Comparison of ENCODE assay signal across 28 cellular contexts in genomic region chr18:78596794-78597193, GRCh38.
DNase-seq lines count a peak whose midpoint lies in the region; ATAC-seq, FAIRE-seq and TF ChIP-seq lines count a peak whose summit lies in the region.
"Had no signal": no experiment of that assay in that cellular context is flagged by ENCODE, and none has a peak within 500 bp of the region (broad histone marks: within the 10 kb centered on the region; RNA-seq: fewer than 3 reads in every experiment).

No MANE protein-coding gene starts in this region.

- H3K27me3 ChIP-seq in HUES64 (ENCODE audit: insufficient read depth, low read length) (no peaks in the 10 kb centered on the region), H1 (replicated peaks in 1 of 4; ENCODE audit: control insufficient read depth in 3 of 4, extremely low read depth in 1 of 4, insufficient read depth in 3 of 4, low read length in 3 of 4) (no peaks in the 10 kb centered on the region; a peak in 1 of 7 replicates), esophagus muscularis mucosa (no peaks in the 10 kb centered on the region)
- H3K27me3 ChIP-seq: neutrophil, sigmoid colon, SJSA1, vagina had no signal

- H3K36me3 ChIP-seq in HUES64 (ENCODE audit: insufficient read depth, low read length) (no peaks in the 10 kb centered on the region), H1 (ENCODE audit: control insufficient read depth in 2 of 4, insufficient read depth in 4 of 4, low read length in 3 of 4) (no peaks in the 10 kb centered on the region), mesodermal cell (ENCODE audit: control insufficient read depth, insufficient read depth, low read length) (no peaks in the 10 kb centered on the region), esophagus muscularis mucosa (no peaks in the 10 kb centered on the region)
- H3K36me3 ChIP-seq: gastroesophageal sphincter, neutrophil, prostate gland, sigmoid colon, SJSA1, thoracic aorta, vagina had no signal

- no peak for TF ChIP-seq CTCF in H1 (IDR thresholded peaks at IDR 0.05; ENCODE audit: control extremely low read depth in 1 of 3, insufficient read depth in 1 of 3, low read depth in 1 of 3, low read length in 3 of 3)
- TF ChIP-seq CTCF in esophagus muscularis mucosa (IDR thresholded peaks at IDR 0.05): no peak

- H3K9me3 ChIP-seq in HUES64 (ENCODE audit: insufficient read depth, low read depth, low read length) (peaks cover 16% of the 10 kb centered on the region; the same call in 1 of the 2 replicates), H1 (ENCODE audit: insufficient read depth in 2 of 2, low read depth in 1 of 2, low read length in 1 of 2) (peaks cover 3 to 8% of the 10 kb centered on the region in 2 experiments; a peak in 2 of 4 replicates), mesodermal cell (ENCODE audit: control insufficient read depth, low read length) (peaks cover 15% of the 10 kb centered on the region), esophagus muscularis mucosa (peaks cover 0 to 11% (median 8%) of the 10 kb centered on the region in 4 donors)
- H3K9me3 ChIP-seq: neutrophil, prostate gland, thoracic aorta had no signal

- no peak overlapping the region for H4K8ac ChIP-seq in H1 (ENCODE audit: extremely low read depth, insufficient read depth, low read length)

- POLR2A ChIA-PET in H1 (lab: Charles Lee; ENCODE audit: partially characterized antibody): no interaction called here

- no peak overlapping the region for H2BK12ac ChIP-seq in H1 (ENCODE audit: low read depth, low read length)

- no peak overlapping the region for H3K14ac ChIP-seq in H1 (ENCODE audit: insufficient read length)

- H3K27ac ChIP-seq in HUES64 (ENCODE audit: low read depth, low read length) (peak overlapping the region; percentile 59), H1 (ENCODE audit: low read depth, low read length) (no peak overlapping the region), mesodermal cell (ENCODE audit: low read depth, low read length, severe bottlenecking) (peak overlapping the region; percentile 87), esophagus muscularis mucosa (replicated peaks in 1 of 4) (no peak overlapping the region)
- H3K27ac ChIP-seq: gastroesophageal sphincter, neutrophil, prostate gland, sigmoid colon, SJSA1, thoracic aorta, vagina had no signal

- no peak overlapping the region for H2BK20ac ChIP-seq in H1 (ENCODE audit: low read length)

- no peak overlapping the region for H2AK5ac ChIP-seq in H1 (ENCODE audit: low read depth, low read length)

- TF ChIP-seq EP300 in H1 (IDR thresholded peaks at IDR 0.05; ENCODE audit: borderline replicate concordance in 1 of 2, low read depth in 2 of 2, low read length in 2 of 2) (no peak), esophagus muscularis mucosa (IDR thresholded peaks at IDR 0.05) (no peak)

- intact Hi-C loops in esophagus muscularis mucosa (cut with DNase I): no loop called here

- H4K5ac ChIP-seq in H1 (ENCODE audit: insufficient read length, low read depth, low read length): no peak overlapping the region

- no peak overlapping the region for H4K91ac ChIP-seq in H1 (replicated peaks; ENCODE audit: insufficient read length, low read length)

- H3K79me1 ChIP-seq in H1 (ENCODE audit: low read depth, low read length): no peaks in the 10 kb centered on the region

- no peaks in the 10 kb centered on the region for H3K23me2 ChIP-seq in H1 (ENCODE audit: low read depth, low read length)

- no peak overlapping the region for H3K23ac ChIP-seq in H1 (ENCODE audit: insufficient read length)

- H3K18ac ChIP-seq in H1 (ENCODE audit: extremely low read depth, low read length): no peak overlapping the region

- no peak overlapping the region for H2BK120ac ChIP-seq in H1 (replicated peaks; ENCODE audit: low read depth, low read length)

- H3K4me1 ChIP-seq in HUES64 (ENCODE audit: insufficient read depth, low read length) (peaks cover 19% of the 10 kb centered on the region), H1 (replicated peaks in 1 of 4; ENCODE audit: control insufficient read depth in 3 of 4, insufficient read depth in 4 of 4, low read length in 3 of 4) (peaks cover 0 to 10% (median 7%) of the 10 kb centered on the region in 4 experiments; a peak in 4 of 7 replicates), mesodermal cell (ENCODE audit: control insufficient read depth, insufficient read depth, low read length, poor library complexity, severe bottlenecking) (peaks cover 16% of the 10 kb centered on the region), esophagus muscularis mucosa (peaks cover 0 to 9% (median 5%) of the 10 kb centered on the region in 4 donors)
- H3K4me1 ChIP-seq: gastroesophageal sphincter, prostate gland, sigmoid colon, SJSA1, vagina had no signal

- no peak overlapping the region for H2BK5ac ChIP-seq in H1 (ENCODE audit: low read depth, low read length)

- H3K4me3 ChIP-seq in HUES64 (ENCODE audit: low read length) (no peak overlapping the region), H1 (ENCODE audit: extremely low read depth in 1 of 4, insufficient read depth in 2 of 4, low read depth in 3 of 4, low read length in 4 of 4) (0 out of 8 replicates have a peak overlapping the region, but pooled peaks of 1 of the 4 experiments have one; percentile 2), mesodermal cell (ENCODE audit: extremely low read depth, insufficient read depth, low read length, poor library complexity, severe bottlenecking) (no peak overlapping the region), esophagus muscularis mucosa (no peak overlapping the region)
- H3K4me3 ChIP-seq: gastroesophageal sphincter, prostate gland, sigmoid colon, SJSA1, thoracic aorta, vagina had no signal

- TF ChIP-seq POLR2A in H1 (IDR thresholded peaks at IDR 0.05; ENCODE audit: control extremely low read depth in 1 of 2, low read depth in 2 of 2, low read length in 2 of 2) (no peak), esophagus muscularis mucosa (IDR thresholded peaks at IDR 0.05; ENCODE audit: low read depth) (no peak)

- H3K9ac ChIP-seq in HUES64 (ENCODE audit: low read depth, low read length) (no peak overlapping the region), H1 (replicated peaks in 1 of 4; ENCODE audit: extremely low read depth in 1 of 4, low read depth in 3 of 4, low read length in 3 of 4) (no peak overlapping the region)

- DNase-seq in ELF-1 (ENCODE audit: low read depth, low spot score) (peak; percentile 27), H1 (ENCODE audit: low read depth in 1 of 2, low spot score in 2 of 2) (peak in 1 of 2 experiments; percentile 19), esophagus muscularis mucosa (ENCODE audit: extremely low spot score) (no peak), T-helper 1 cell (no peak)
- DNase-seq: activated CD8-positive, alpha-beta T cell treated with anti-CD3 and anti-CD28 coated beads for 36 hours; aorta; CD8-positive, alpha-beta T cell; hippocampal formation; kidney glomerular epithelial cell; mammary epithelial cell; NCI-H1092 treated with DMSO at 0.1 percent for 48 hours; NCI-H187 treated with DMSO at 0.1 percent for 48 hours; NCI-H524 treated with DMSO at 0.1 percent for 48 hours; sigmoid colon; stimulated activated CD4-positive, alpha-beta T cell treated with anti-CD3 and anti-CD28 coated beads, Interleukin-15, amount 100 ng/mL, for 24 hours; stimulated activated naive CD8-positive, alpha-beta T cell treated with anti-CD3 and anti-CD28 coated beads, Interleukin-15, Interleukin-2, amounts not matched to agents 100 U/mL and 50 U/mL, for 24 hours; T-cell had no signal

- H2BK15ac ChIP-seq in H1 (ENCODE audit: low read length): no peak overlapping the region

- H3K79me2 ChIP-seq in H1 (ENCODE audit: control insufficient read depth in 1 of 2, insufficient read depth in 2 of 2, low read length in 2 of 2): no peaks in the 10 kb centered on the region

- peak overlapping the region; percentile 39 to 46 for H3K4me2 ChIP-seq in H1 (ENCODE audit: insufficient read depth in 1 of 2, low read depth in 2 of 2, low read length in 2 of 2)

- H4K20me1 ChIP-seq in H1 (replicated peaks in 1 of 2; ENCODE audit: control insufficient read depth in 1 of 2, insufficient read depth in 2 of 2, low read length in 2 of 2): no peaks in the 10 kb centered on the region

- CTCF ChIA-PET in H1 (lab: Charles Lee; ENCODE audit: partially characterized antibody): interaction anchor here (1.4 to 1.6 kb wide), 2 partner anchors 15 to 24 kb away, joined by 4 to 5 read pairs; no protein-coding TSS in a partner anchor

- no peak overlapping the region for H2AFZ ChIP-seq in H1 (ENCODE audit: low read length)

- no peak overlapping the region for H3K56ac ChIP-seq in H1 (replicated peaks; ENCODE audit: insufficient read length, low read depth, low read length)

- ATAC-seq in GM21381 (IDR thresholded peaks at IDR 0.05; ENCODE audit: unreplicated experiment): no peak
- ATAC-seq in HG03139 (IDR thresholded peaks at IDR 0.05; ENCODE audit: unreplicated experiment): no peak
- ATAC-seq: activated CD8-positive, alpha-beta T cell treated with anti-CD3 and anti-CD28 coated beads for 36 hours; activated naive CD4-positive, alpha-beta T cell treated with anti-CD3 and anti-CD28 coated beads, Interleukin-2, amount 50 U/mL, for 72 hours; CD8-positive, alpha-beta T cell; gastroesophageal sphincter; stimulated activated naive CD8-positive, alpha-beta T cell treated with anti-CD3 and anti-CD28 coated beads, Interleukin-15, Interleukin-2, amounts not matched to agents 100 U/mL and 50 U/mL, for 24 hours; T-cell had no signal

- no peak overlapping the region for H3K4ac ChIP-seq in H1 (replicated peaks; ENCODE audit: insufficient read length, low read depth, low read length)

- WGBS in HUES64: 27% methylated on average over 4 of the region's 4 CpGs
- WGBS in H1 (ENCODE audit: extremely low coverage in 1 of 2, insufficient coverage in 1 of 2, insufficient read length in 1 of 2, insufficient replicate concordance in 2 of 2, low coverage in 1 of 2, low lambda C conversion rate in 2 of 2, missing lambda C conversion rate in 1 of 2), 2 experiments: 33% methylated on average over 4 of the region's 4 CpGs; no CpG with 5 or more reads in 1 of the 2 experiments
- no CpG with 5 or more reads among the region's 4 CpGs for WGBS in mesodermal cell (ENCODE audit: insufficient coverage in 2 of 2), 2 experiments
- WGBS in esophagus muscularis mucosa: 21% methylated on average over 4 of the region's 4 CpGs

- no peak for FAIRE-seq in H1 (lab: Jason Lieb, UNC)

- TF ChIP-seq RAD21 in H1 (IDR thresholded peaks at IDR 0.05 in 1 of 2, conservative IDR thresholded peaks at IDR 0.05 in 1 of 2; ENCODE audit: low read depth in 2 of 2, low read length in 2 of 2): no peak

TF ChIP-seq in H1, 55 proteins besides CTCF, POLR2A, EP300 and RAD21:
- no peak for TF ChIP-seq ASH2L (IDR thresholded peaks at IDR 0.05; ENCODE audit: low read length)
- TF ChIP-seq SIN3A (conservative IDR thresholded peaks at IDR 0.05 in 1 of 2, IDR thresholded peaks at IDR 0.05 in 1 of 2; ENCODE audit: low read depth in 1 of 2, low read length in 2 of 2): no peak
- TF ChIP-seq BRCA1 (IDR thresholded peaks at IDR 0.05; ENCODE audit: low read depth, low read length): no peak
- no peak for TF ChIP-seq GABPA (IDR thresholded peaks at IDR 0.05; ENCODE audit: borderline replicate concordance, insufficient read depth, low read length)
- 0 out of 2 replicates have a peak, but pooled peaks have one; percentile 62 for TF ChIP-seq JUN (IDR thresholded peaks at IDR 0.05; ENCODE audit: low read depth, low read length)
- peak; percentile 85 for TF ChIP-seq JUND (IDR thresholded peaks at IDR 0.05; ENCODE audit: low read length)
- no peak for TF ChIP-seq RBBP5 (IDR thresholded peaks at IDR 0.05; ENCODE audit: borderline replicate concordance, low read depth, low read length)

Comparison
In these comparisons a context has a peak if more than half of its experiments do, and no peak if none do; other contexts are left out.
1. H3K27ac ChIP-seq: peak in HUES64 (single experiment) and mesodermal cell (single experiment); none in H1 (single experiment) and esophagus muscularis mucosa (0 of 4).